9 cellular contexts compared by ENCODE assay signal in genomic region chr19:42313096-42313839, GRCh38. TPM values are rescaled to one million over a fixed set of nuclear protein-coding genes. Genes with fewer than 3 reads are reported as not detected.
DNase-seq lines count a peak whose midpoint lies in the region; ATAC-seq and TF ChIP-seq lines count a peak whose summit lies in the region.
"Had no signal": no experiment of that assay in that cellular context is flagged by ENCODE, and none has a peak within 500 bp of the region (broad histone marks: within the 10 kb centered on the region; RNA-seq: fewer than 3 reads in every experiment).

TSS of gene TMEM145 (plus strand) at chr19:42313309. CDS start at chr19:42313377, 68 bp downstream.

- H3K4me3 ChIP-seq in GM06990 (replicated peaks; ENCODE audit: low read depth, low read length) = peak within 1 kb of the TSS; percentile 47
- peak within 1 kb of the TSS; percentile 13 to 64 (median 44) for H3K4me3 ChIP-seq in esophagus squamous epithelium
- no peak within 1 kb of the TSS for H3K4me3 ChIP-seq in mucosa of stomach (ENCODE audit: low read length)

- H3K9ac ChIP-seq in mucosa of stomach (ENCODE audit: low read length) = peak within 1 kb of the TSS; percentile 40

- WGBS in esophagus squamous epithelium, 2 donors = 0 to 1% methylated on average over 10 to 14 of the region's 67 CpGs

- no peaks in the 10 kb centered on the region for H3K9me3 Mint-ChIP-seq in activated CD8-positive, alpha-beta memory T cell treated with anti-CD3 and anti-CD28 coated beads, Interleukin-2, amount 10 ng/mL, durations not matched to agents 7 days and 5 days (ENCODE audit: low read depth)

- peaks cover 21% of the 10 kb centered on the region for H3K4me1 Mint-ChIP-seq in activated CD8-positive, alpha-beta memory T cell treated with anti-CD3 and anti-CD28 coated beads, Interleukin-2, amount 10 ng/mL, durations not matched to agents 7 days and 5 days

- H3K36me3 ChIP-seq in GM06990 (ENCODE audit: control insufficient read depth, insufficient read depth, low read length) (no peaks in the 10 kb centered on the region), esophagus squamous epithelium (no peaks in the 10 kb centered on the region), mucosa of stomach (ENCODE audit: control insufficient read depth, insufficient read depth, low read length) (no peaks in the 10 kb centered on the region)

- intact Hi-C loops in esophagus squamous epithelium (cut with DNase I) = no loop called here

- ATAC-seq in activated CD8-positive, alpha-beta memory T cell treated with anti-CD3 and anti-CD28 coated beads, Interleukin-2, amount 10 ng/mL, durations not matched to agents 7 days and 5 days = peak; percentile 78
- ATAC-seq in GM18858 (IDR thresholded peaks at IDR 0.05; ENCODE audit: unreplicated experiment) = no peak

- H3K27me3 ChIP-seq in GM06990 (replicated peaks; ENCODE audit: control insufficient read depth, insufficient read depth, low read length) (no peaks in the 10 kb centered on the region), esophagus squamous epithelium (peaks cover 0 to 62% (median 7%) of the 10 kb centered on the region in 4 donors), mucosa of stomach (ENCODE audit: control insufficient read depth, insufficient read depth, low read length) (peaks cover 32% of the 10 kb centered on the region)

- H3K4me1 ChIP-seq in esophagus squamous epithelium (peaks cover 8 to 15% (median 10%) of the 10 kb centered on the region in 3 donors), mucosa of stomach (ENCODE audit: control insufficient read depth, insufficient read depth, low read length) (peaks cover 8% of the 10 kb centered on the region)

- H3K36me3 Mint-ChIP-seq in activated CD8-positive, alpha-beta memory T cell treated with anti-CD3 and anti-CD28 coated beads, Interleukin-2, amount 10 ng/mL, durations not matched to agents 7 days and 5 days = no peaks in the 10 kb centered on the region

- H3K27ac Mint-ChIP-seq in activated CD8-positive, alpha-beta memory T cell treated with anti-CD3 and anti-CD28 coated beads, Interleukin-2, amount 10 ng/mL, durations not matched to agents 7 days and 5 days = no peak within 1 kb of the TSS

- TF ChIP-seq POLR2A in esophagus squamous epithelium (IDR thresholded peaks at IDR 0.05) = no peak

- peak; percentile 49; the same call in 1 of the 2 replicates for TF ChIP-seq CTCF in 22Rv1 (IDR thresholded peaks at IDR 0.05)
- peak; percentile 4 for TF ChIP-seq CTCF in GM06990 (IDR thresholded peaks at IDR 0.05; ENCODE audit: insufficient read depth, low read length, poor library complexity, severe bottlenecking)
- TF ChIP-seq CTCF in esophagus squamous epithelium (IDR thresholded peaks at IDR 0.05) = no peak

- peak within 1 kb of the TSS; percentile 67 for H3K27ac ChIP-seq in 22Rv1
- H3K27ac ChIP-seq in esophagus squamous epithelium = no peak within 1 kb of the TSS

- peak within 1 kb of the TSS; percentile 51 for H3K4me3 Mint-ChIP-seq in activated CD8-positive, alpha-beta memory T cell treated with anti-CD3 and anti-CD28 coated beads, Interleukin-2, amount 10 ng/mL, durations not matched to agents 7 days and 5 days

- H3K27me3 Mint-ChIP-seq in activated CD8-positive, alpha-beta memory T cell treated with anti-CD3 and anti-CD28 coated beads, Interleukin-2, amount 10 ng/mL, durations not matched to agents 7 days and 5 days = peaks cover 42% of the 10 kb centered on the region

- DNase-seq in GM06990 (ENCODE audit: extremely low read depth, insufficient read length) = peak; percentile 69
- peak; percentile 33 for DNase-seq in NCI-H2107 (lab: John Stamatoyannopoulos, UW)
- peak; percentile 54 for DNase-seq in activated CD8-positive, alpha-beta memory T cell treated with anti-CD3 and anti-CD28 coated beads, Interleukin-2, amount 10 ng/mL, durations not matched to agents 7 days and 5 days
- DNase-seq in esophagus squamous epithelium (lab: John Stamatoyannopoulos, UW) = no peak
- peak; percentile 43 for DNase-seq in ureter (ENCODE audit: low spot score)

- CTCF ChIA-PET in activated CD8-positive, alpha-beta memory T cell treated with anti-CD3 and anti-CD28 coated beads, Interleukin-2, amount 10 ng/mL, durations not matched to agents 7 days and 5 days (lab: Charles Lee) = interaction anchor here (0.8 to 2.4 kb wide), 3 partner anchors 9 to 204 kb away, joined by 3 to 10 read pairs (median 3); no protein-coding TSS in a partner anchor

- H3K9me3 ChIP-seq in esophagus squamous epithelium = no peaks in the 10 kb centered on the region
- no peaks in the 10 kb centered on the region for H3K9me3 ChIP-seq in mucosa of stomach (ENCODE audit: control insufficient read depth, low read length)

RNA-seq across cellular contexts. Expression of gene TMEM145, which starts in this region (rescaled TPM):
- total RNA-seq in activated CD8-positive, alpha-beta memory T cell treated with anti-CD3 and anti-CD28 coated beads, Interleukin-2, amount 10 ng/mL, durations not matched to agents 7 days and 5 days = 1 to 10 TPM in 1 of 2 experiments, under 1 TPM in 1; 0.15 to 1.1 TPM
- total RNA-seq in esophagus squamous epithelium (not detected), ureter (1.4 TPM)
- total RNA-seq: pulmonary artery endothelial cell had no signal

Comparison
In these comparisons a context has a peak if more than half of its experiments do, and no peak if none do; other contexts are left out.
1. CTCF ChIP-seq: peak in 22Rv1 (single experiment) and GM06990 (single experiment); none in esophagus squamous epithelium (0 of 6).